Comparison of ENCODE assay signal across 14 cellular contexts in genomic region chr11:65814131-65814959, GRCh38. TPM values are rescaled to one million over a fixed set of nuclear protein-coding genes. Genes with fewer than 3 reads are reported as not detected.
A peak's percentile ranks its signal among the peaks of the same experiment; 100 is the strongest.
DNase-seq lines count a peak whose midpoint lies in the region; ATAC-seq and TF ChIP-seq lines count a peak whose summit lies in the region.
"Had no signal": no experiment of that assay in that cellular context is flagged by ENCODE, and none has a peak within 500 bp of the region (broad histone marks: within the 10 kb centered on the region; RNA-seq: fewer than 3 reads in every experiment).

No MANE protein-coding gene starts in this region.

- H2AFZ ChIP-seq in GM23248: no peak overlapping the region

- WGBS in GM23248 (ENCODE audit: low coverage in 1 of 2, low lambda C conversion rate in 2 of 2, missing lambda C conversion rate in 2 of 2), 2 experiments: 60 to 62% methylated on average over 18 of the region's 18 CpGs
- 57 to 69% methylated on average over 18 of the region's 18 CpGs for WGBS in tibial nerve, 2 donors

- no peak overlapping the region for H3K4me2 ChIP-seq in GM23248 (ENCODE audit: unreplicated experiment)

- peak overlapping the region; percentile 53 for H3K27ac Mint-ChIP-seq in progenitor cell of endocrine pancreas
- H3K27ac Mint-ChIP-seq: effector memory CD8-positive, alpha-beta T cell had no signal

- no peaks in the 10 kb centered on the region for H3K27me3 Mint-ChIP-seq in progenitor cell of endocrine pancreas

- DNase-seq in GM23248 (peak; percentile 21), SJCRH30 (peak; percentile 16 to 30), fibroblast of villous mesenchyme (ENCODE audit: low read depth) (peak; percentile 17), progenitor cell of endocrine pancreas (ENCODE audit: low spot score, unreplicated experiment) (no peak), DMS 273 treated with DMSO at 0.1 percent for 48 hours (lab: John Stamatoyannopoulos, UW) (no peak), tibial nerve (ENCODE audit: low spot score in 2 of 2) (no peak), NCI-H345 (lab: John Stamatoyannopoulos, UW) (no peak)
- DNase-seq: effector memory CD8-positive, alpha-beta T cell; hippocampal formation; KG1; midbrain; NCI-H2227 treated with DMSO at 0.1 percent for 48 hours had no signal

- ATAC-seq in HG02588 (IDR thresholded peaks at IDR 0.05; ENCODE audit: unreplicated experiment): no peak
- ATAC-seq: effector memory CD8-positive, alpha-beta T cell had no signal

- no peaks in the 10 kb centered on the region for H3K9me2 ChIP-seq in GM23248 (ENCODE audit: insufficient read depth)

- in situ Hi-C loops in GM23248 (cut with MboI): no loop called here

- no peak for TF ChIP-seq EP300 in tibial nerve (IDR thresholded peaks at IDR 0.05)

- H3K9me3 ChIP-seq in GM23248 (ENCODE audit: low read depth) (no peaks in the 10 kb centered on the region), SJCRH30 (replicated peaks) (no peaks in the 10 kb centered on the region), tibial nerve (no peaks in the 10 kb centered on the region)

- H3K27me3 ChIP-seq in GM23248 (replicated peaks; ENCODE audit: insufficient read depth) (no peaks in the 10 kb centered on the region), SJCRH30 (peaks cover 7% of the 10 kb centered on the region), tibial nerve (no peaks in the 10 kb centered on the region)

- no peak overlapping the region for H3K9ac ChIP-seq in GM23248

- no peak overlapping the region for H3K4me3 ChIP-seq in GM23248
- H3K4me3 ChIP-seq in SJCRH30: no peak overlapping the region
- H3K4me3 ChIP-seq in fibroblast of villous mesenchyme (ENCODE audit: low read depth, low read length): no peak overlapping the region
- no peak overlapping the region for H3K4me3 ChIP-seq in tibial nerve

- peaks cover 20% of the 10 kb centered on the region for H3K4me1 Mint-ChIP-seq in progenitor cell of endocrine pancreas (ENCODE audit: low read depth)

- H3K36me3 ChIP-seq in GM23248 (ENCODE audit: low read depth): no peaks in the 10 kb centered on the region
- no peaks in the 10 kb centered on the region for H3K36me3 ChIP-seq in SJCRH30
- no peaks in the 10 kb centered on the region for H3K36me3 ChIP-seq in tibial nerve

- H4K20me1 ChIP-seq in GM23248 (ENCODE audit: insufficient read depth): no peaks in the 10 kb centered on the region

- H3K9me3 Mint-ChIP-seq in progenitor cell of endocrine pancreas (ENCODE audit: low read depth): no peaks in the 10 kb centered on the region
- H3K9me3 Mint-ChIP-seq: effector memory CD8-positive, alpha-beta T cell had no signal

- no peak overlapping the region for H3K4me3 Mint-ChIP-seq in progenitor cell of endocrine pancreas (ENCODE audit: low read depth)
- H3K4me3 Mint-ChIP-seq: effector memory CD8-positive, alpha-beta T cell had no signal

- H3K36me3 Mint-ChIP-seq in progenitor cell of endocrine pancreas (ENCODE audit: insufficient read depth): peaks cover 6% of the 10 kb centered on the region

- TF ChIP-seq CTCF in fibroblast of villous mesenchyme (IDR thresholded peaks at IDR 0.05; ENCODE audit: insufficient read depth, low read depth, low read length): no peak
- TF ChIP-seq CTCF in progenitor cell of endocrine pancreas (IDR thresholded peaks at IDR 0.05; ENCODE audit: unreplicated experiment): no peak
- TF ChIP-seq CTCF in tibial nerve (IDR thresholded peaks at IDR 0.05): no peak

- H3K79me2 ChIP-seq in GM23248 (ENCODE audit: insufficient read depth): no peaks in the 10 kb centered on the region

- H3K4me1 ChIP-seq in GM23248 (ENCODE audit: insufficient read depth) (no peaks in the 10 kb centered on the region), SJCRH30 (0 out of 2 replicates have a peak, but pooled peaks cover 3% of the 10 kb centered on the region), tibial nerve (peaks cover 0 to 23% (median 9%) of the 10 kb centered on the region in 4 donors)

- no peak overlapping the region for H3K27ac ChIP-seq in GM23248
- H3K27ac ChIP-seq in SJCRH30: no peak overlapping the region
- no peak overlapping the region for H3K27ac ChIP-seq in tibial nerve
- H3K27ac ChIP-seq: C4-2B had no signal

- no peaks in the 10 kb centered on the region for H3F3A ChIP-seq in GM23248 (ENCODE audit: insufficient read depth)

- TF ChIP-seq POLR2A in tibial nerve (IDR thresholded peaks at IDR 0.05): no peak

RNA-seq across cellular contexts. Expression of gene SNX32, which starts 19.4 kb away (rescaled TPM):
- total RNA-seq in GM23248 (2014; rRNA removed; shearing (Covaris generic)): not detected in 2 replicates
- polyA plus RNA-seq in GM23248 (2016; fragmentation: Nextera tagmentation; extraction: Ambion mirVana): 0.51 and 0.98 TPM in 2 replicates
- 0.04 TPM in 1 of 2 replicates, not detected in the other for total RNA-seq in SJCRH30 (2014; rRNA removed; shearing (Covaris generic))
- total RNA-seq in fibroblast of villous mesenchyme (under 0.01 TPM in 1 of 2 replicates, not detected in the other), progenitor cell of endocrine pancreas (3.6 and 4.6 TPM in 2 replicates), tibial nerve (1 to 10 TPM in 2 of 4 donors, under 1 TPM in 1, not detected in 1; 0.78 to 2.5 (median 1.5) TPM)

RNA-seq across cellular contexts. Expression of gene OVOL1, which starts 27.5 kb away (rescaled TPM):
- total RNA-seq in GM23248 (2014; rRNA removed; shearing (Covaris generic)): not detected in 2 replicates
- polyA plus RNA-seq in GM23248 (2016; fragmentation: Nextera tagmentation; extraction: Ambion mirVana): not detected in 2 replicates
- not detected in 2 replicates for total RNA-seq in SJCRH30 (2014; rRNA removed; shearing (Covaris generic))
- total RNA-seq in fibroblast of villous mesenchyme (not detected in 2 replicates), progenitor cell of endocrine pancreas (12.4 and 12.7 TPM in 2 replicates), tibial nerve (not detected)

RNA-seq across cellular contexts. Expression of gene AP5B1, which starts 33.6 kb away (rescaled TPM):
- 14.8 and 16.4 TPM in 2 replicates for total RNA-seq in GM23248 (2014; rRNA removed; shearing (Covaris generic))
- 4.4 and 4.9 TPM in 2 replicates for polyA plus RNA-seq in GM23248 (2016; fragmentation: Nextera tagmentation; extraction: Ambion mirVana)
- total RNA-seq in SJCRH30 (2014; rRNA removed; shearing (Covaris generic)): 1.8 and 2.0 TPM in 2 replicates
- total RNA-seq in fibroblast of villous mesenchyme (13.8 and 16.4 TPM in 2 replicates), progenitor cell of endocrine pancreas (18.4 and 19.3 TPM in 2 replicates), tibial nerve (10 to 100 TPM; 12.7 to 27.5 (median 18.8) TPM)

RNA-seq across cellular contexts. Expression of gene CFL1, which starts 43.6 kb away (rescaled TPM):
- 1,045 and 1,312 TPM in 2 replicates for total RNA-seq in GM23248 (2014; rRNA removed; shearing (Covaris generic))
- 2,650 and 2,758 TPM in 2 replicates for polyA plus RNA-seq in GM23248 (2016; fragmentation: Nextera tagmentation; extraction: Ambion mirVana)
- 743 and 763 TPM in 2 replicates for total RNA-seq in SJCRH30 (2014; rRNA removed; shearing (Covaris generic))
- 1,115 and 1,444 TPM in 2 replicates for total RNA-seq in fibroblast of villous mesenchyme
- total RNA-seq in progenitor cell of endocrine pancreas: 864 and 890 TPM in 2 replicates
- 100 to 1,000 TPM; 461 to 881 (median 580) TPM for total RNA-seq in tibial nerve

RNA-seq across cellular contexts. Expression of gene MUS81, which starts 45.9 kb away (rescaled TPM):
- total RNA-seq in GM23248 (2014; rRNA removed; shearing (Covaris generic)): 49.6 and 56.0 TPM in 2 replicates
- 39.4 and 42.0 TPM in 2 replicates for polyA plus RNA-seq in GM23248 (2016; fragmentation: Nextera tagmentation; extraction: Ambion mirVana)
- 31.1 and 35.1 TPM in 2 replicates for total RNA-seq in SJCRH30 (2014; rRNA removed; shearing (Covaris generic))
- total RNA-seq in fibroblast of villous mesenchyme (71.2 and 75.7 TPM in 2 replicates), progenitor cell of endocrine pancreas (55.5 and 60.5 TPM in 2 replicates), tibial nerve (10 to 100 TPM; 54.0 to 83.1 (median 68.3) TPM)

Comparison
In these comparisons a context has a peak if more than half of its experiments do, and no peak if none do; other contexts are left out.
1. DNase-seq: peak in GM23248 (single experiment), SJCRH30 (2 of 2) and fibroblast of villous mesenchyme (single experiment); none in progenitor cell of endocrine pancreas (single experiment), DMS 273 treated with DMSO at 0.1 percent for 48 hours (single experiment), tibial nerve (0 of 2) and NCI-H345 (single experiment).
2. RNA of gene OVOL1, which starts 27.5 kb away (total RNA-seq): 12.4 to 12.7 TPM in progenitor cell of endocrine pancreas; not detected in GM23248, not detected in SJCRH30, not detected in fibroblast of villous mesenchyme and not detected in tibial nerve; every median in the first group is over 10 times any median in the second.